16 cellular contexts compared by ENCODE assay signal in genomic region chr2:198587726-198588125, GRCh38.
DNase-seq lines count a peak whose midpoint lies in the region; ATAC-seq and TF ChIP-seq lines count a peak whose summit lies in the region.
"Had no signal": no experiment of that assay in that cellular context is flagged by ENCODE, and none has a peak within 500 bp of the region (broad histone marks: within the 10 kb centered on the region; RNA-seq: fewer than 3 reads in every experiment).

No MANE protein-coding gene starts in this region.

- DNase-seq in NCI-H526 treated with DMSO at 0.1 percent for 48 hours (lab: John Stamatoyannopoulos, UW) (peak; percentile 6), left colon (peak; percentile 37 to 62), DMS153 treated with DMSO at 0.1 percent for 48 hours (lab: John Stamatoyannopoulos, UW; ENCODE audit: unreplicated experiment) (no peak), right atrium auricular region (ENCODE audit: low spot score) (no peak)
- DNase-seq in activated CD4-positive, alpha-beta T cell treated with anti-CD3 and anti-CD28 coated beads, Interleukin-2, amount 50 U/mL, for 4 hours, result no peak
- DNase-seq: Calu3; CD8-positive, alpha-beta T cell; DMS 273 treated with DMSO at 0.1 percent for 48 hours; H9 had no signal

- no peaks in the 10 kb centered on the region for H3K27me3 ChIP-seq in ACC112 (ENCODE audit: insufficient read depth, low read length)
- no peaks in the 10 kb centered on the region for H3K27me3 ChIP-seq in neuron (ENCODE audit: insufficient read depth, low read length)
- H3K27me3 ChIP-seq in right atrium auricular region, result no peaks in the 10 kb centered on the region
- H3K27me3 ChIP-seq: BLaER1 treated with 17β-estradiol and CSF1 and Interleukin-3, amounts not matched to agents 10 nM and 100 nM had no signal

- no peak for TF ChIP-seq CTCF in right atrium auricular region (IDR thresholded peaks at IDR 0.05)

- H3K9me3 ChIP-seq in neuron (ENCODE audit: low read length), result no peaks in the 10 kb centered on the region
- no peaks in the 10 kb centered on the region for H3K9me3 ChIP-seq in right atrium auricular region
- H3K9me3 ChIP-seq: A549; BLaER1 treated with 17β-estradiol and CSF1 and Interleukin-3, amounts not matched to agents 10 nM and 100 nM had no signal

- H3K4me3 ChIP-seq in ACC112 (ENCODE audit: low read depth, low read length) (no peak overlapping the region), neuron (ENCODE audit: low read length) (no peak overlapping the region), right atrium auricular region (no peak overlapping the region)
- H3K4me3 ChIP-seq: A549; BLaER1 treated with 17β-estradiol and CSF1 and Interleukin-3, amounts not matched to agents 10 nM and 100 nM had no signal

- H3K36me3 ChIP-seq in ACC112 (ENCODE audit: insufficient read depth, low read length) (no peaks in the 10 kb centered on the region), neuron (ENCODE audit: insufficient read depth, low read length) (no peaks in the 10 kb centered on the region), right atrium auricular region (no peaks in the 10 kb centered on the region)
- H3K36me3 ChIP-seq: BLaER1 treated with 17β-estradiol and CSF1 and Interleukin-3, amounts not matched to agents 10 nM and 100 nM had no signal

- intact Hi-C loops in left colon (cut with DNase I, micrococcal nuclease), result no loop called here

- ATAC-seq in left colon, result peak; percentile 99
- ATAC-seq in GM19351 (IDR thresholded peaks at IDR 0.05; ENCODE audit: unreplicated experiment), result no peak
- ATAC-seq: A549; CD8-positive, alpha-beta T cell; HepG2 had no signal

- peak overlapping the region; percentile 50 for H2AFZ ChIP-seq in ACC112 (ENCODE audit: low read length, unreplicated experiment)
- peak overlapping the region; percentile 15 for H2AFZ ChIP-seq in neuron (ENCODE audit: low read depth, low read length)

- H3K79me2 ChIP-seq in ACC112 (ENCODE audit: control insufficient read depth, insufficient read depth, low read length, unreplicated experiment), result no peaks in the 10 kb centered on the region

- H3K4me1 ChIP-seq in ACC112 (ENCODE audit: control insufficient read depth, insufficient read depth, low read length, unreplicated experiment) (no peaks in the 10 kb centered on the region), neuron (ENCODE audit: insufficient read depth, low read length) (no peaks in the 10 kb centered on the region), right atrium auricular region (no peaks in the 10 kb centered on the region)
- H3K4me1 ChIP-seq: A549; BLaER1 treated with 17β-estradiol and CSF1 and Interleukin-3, amounts not matched to agents 10 nM and 100 nM had no signal

- H3K27ac ChIP-seq in ACC112 (ENCODE audit: low read depth, low read length) (no peak overlapping the region), right atrium auricular region (no peak overlapping the region)
- H3K27ac ChIP-seq: 22Rv1; A549; BLaER1 treated with 17β-estradiol and CSF1 and Interleukin-3, amounts not matched to agents 10 nM and 100 nM had no signal

Comparison
In these comparisons a context has a peak if more than half of its experiments do, and no peak if none do; other contexts are left out.
1. DNase-seq: peak in NCI-H526 treated with DMSO at 0.1 percent for 48 hours (single experiment) and left colon (2 of 2); none in DMS153 treated with DMSO at 0.1 percent for 48 hours (single experiment), right atrium auricular region (single experiment) and activated CD4-positive, alpha-beta T cell treated with anti-CD3 and anti-CD28 coated beads, Interleukin-2, amount 50 U/mL, for 4 hours (0 of 2).